Comparison of ENCODE assay signal across 13 cellular contexts in genomic region chr20:31682927-31683326, GRCh38. TPM values are rescaled to one million over a fixed set of nuclear protein-coding genes. Genes with fewer than 3 reads are reported as not detected.
A peak's percentile ranks its signal among the peaks of the same experiment; 100 is the strongest.
DNase-seq lines count a peak whose midpoint lies in the region; ATAC-seq and TF ChIP-seq lines count a peak whose summit lies in the region.
"Had no signal": no experiment of that assay in that cellular context is flagged by ENCODE, and none has a peak within 500 bp of the region (broad histone marks: within the 10 kb centered on the region; RNA-seq: fewer than 3 reads in every experiment).

No MANE protein-coding gene starts in this region.

- H3K4me3 ChIP-seq in MM.1S (ENCODE audit: low read length) (no peak overlapping the region), trophoblast cell (ENCODE audit: low read depth, low read length) (no peak overlapping the region)
- H3K4me3 ChIP-seq: GM12878 had no signal

- no peaks in the 10 kb centered on the region for H3K9me3 Mint-ChIP-seq in activated CD4-positive, alpha-beta T cell treated with anti-CD3 and anti-CD28 coated beads, Interleukin-2, amount 10 ng/mL, durations not matched to agents 7 days and 5 days
- H3K9me3 Mint-ChIP-seq in activated naive CD8-positive, alpha-beta T cell treated with anti-CD3 and anti-CD28 coated beads for 36 hours = no peaks in the 10 kb centered on the region

- peak overlapping the region; percentile 11; the same call in 1 of the 2 replicates for H3K27ac ChIP-seq in MM.1S (ENCODE audit: low read length)
- no peak overlapping the region for H3K27ac ChIP-seq in trophoblast cell (ENCODE audit: low read depth, low read length)

- H3K4me3 Mint-ChIP-seq in activated CD4-positive, alpha-beta T cell treated with anti-CD3 and anti-CD28 coated beads, Interleukin-2, amount 10 ng/mL, durations not matched to agents 7 days and 5 days = no peak overlapping the region
- H3K4me3 Mint-ChIP-seq in activated naive CD8-positive, alpha-beta T cell treated with anti-CD3 and anti-CD28 coated beads for 36 hours = peak overlapping the region; percentile 0

- no peaks in the 10 kb centered on the region for H3K9me3 ChIP-seq in MM.1S (replicated peaks; ENCODE audit: insufficient read depth, low read length)
- H3K9me3 ChIP-seq in trophoblast cell (ENCODE audit: insufficient read depth, low read depth, low read length) = no peaks in the 10 kb centered on the region

- no peaks in the 10 kb centered on the region for H4K20me1 ChIP-seq in MM.1S (ENCODE audit: insufficient read depth, low read length)

- no peak overlapping the region for H4K91ac ChIP-seq in trophoblast cell (ENCODE audit: low read depth, low read length)

- peaks cover 74% of the 10 kb centered on the region for H3K36me3 Mint-ChIP-seq in activated CD4-positive, alpha-beta T cell treated with anti-CD3 and anti-CD28 coated beads, Interleukin-2, amount 10 ng/mL, durations not matched to agents 7 days and 5 days (ENCODE audit: low read depth)
- peaks cover 81% of the 10 kb centered on the region for H3K36me3 Mint-ChIP-seq in activated naive CD8-positive, alpha-beta T cell treated with anti-CD3 and anti-CD28 coated beads for 36 hours

- H4K12ac ChIP-seq in trophoblast cell (ENCODE audit: low read depth, low read length) = no peak overlapping the region

- H3K9me2 ChIP-seq in MM.1S (replicated peaks; ENCODE audit: insufficient read depth, low read length) = no peaks in the 10 kb centered on the region

- no peaks in the 10 kb centered on the region for H3K27me3 Mint-ChIP-seq in activated CD4-positive, alpha-beta T cell treated with anti-CD3 and anti-CD28 coated beads, Interleukin-2, amount 10 ng/mL, durations not matched to agents 7 days and 5 days
- H3K27me3 Mint-ChIP-seq in activated naive CD8-positive, alpha-beta T cell treated with anti-CD3 and anti-CD28 coated beads for 36 hours = no peaks in the 10 kb centered on the region

- H3K79me2 ChIP-seq in MM.1S (ENCODE audit: low read length) (peaks cover 100% of the 10 kb centered on the region), trophoblast cell (ENCODE audit: control insufficient read depth, insufficient read depth, low read length, poor library complexity) (peaks cover 5% of the 10 kb centered on the region)

- H3K27me3 ChIP-seq in MM.1S (replicated peaks; ENCODE audit: insufficient read depth, low read length) (no peaks in the 10 kb centered on the region), trophoblast cell (ENCODE audit: insufficient read depth, low read length) (no peaks in the 10 kb centered on the region)

- CTCF ChIA-PET in activated CD4-positive, alpha-beta T cell treated with anti-CD3 and anti-CD28 coated beads, Interleukin-2, amount 10 ng/mL, durations not matched to agents 7 days and 5 days (lab: Charles Lee) = interaction anchor here (2.2 to 2.4 kb wide), 2 partner anchors 10 to 27 kb away, joined by 6 read pairs; no protein-coding TSS in a partner anchor

- H3K4me2 ChIP-seq in MM.1S (ENCODE audit: low read depth, low read length) = no peak overlapping the region
- H3K4me2 ChIP-seq in trophoblast cell (ENCODE audit: low read length) = no peak overlapping the region

- DNase-seq in activated CD4-positive, alpha-beta T cell treated with anti-CD3 and anti-CD28 coated beads, Interleukin-2, amount 10 ng/mL, durations not matched to agents 7 days and 5 days = no peak
- no peak for DNase-seq in activated CD4-positive, alpha-beta T cell treated with anti-CD3 and anti-CD28 coated beads for 48 hours
- DNase-seq in MM.1S (no peak), trophoblast cell (no peak), GOT3 (lab: John Stamatoyannopoulos, UW) (no peak), Kasumi-1 (lab: John Stamatoyannopoulos, UW) (no peak)
- DNase-seq in activated naive CD8-positive, alpha-beta T cell treated with anti-CD3 and anti-CD28 coated beads for 36 hours = no peak
- DNase-seq: ACHN, DMS53, small intestine had no signal

- peaks cover 19% of the 10 kb centered on the region for H3K79me1 ChIP-seq in trophoblast cell (ENCODE audit: low read length)

- no peak for ATAC-seq in HG02885 (IDR thresholded peaks at IDR 0.05; ENCODE audit: poor library complexity, unreplicated experiment)
- ATAC-seq: GM12878, left lobe of liver had no signal

- peaks cover 63% of the 10 kb centered on the region for H3F3A ChIP-seq in MM.1S (ENCODE audit: insufficient read depth, low read length)

- no peak overlapping the region for H2BK120ac ChIP-seq in trophoblast cell (ENCODE audit: insufficient read depth, low read length, poor library complexity)

- no peak overlapping the region for H2AK5ac ChIP-seq in trophoblast cell (ENCODE audit: low read length)

- peaks cover 90% of the 10 kb centered on the region for H3K4me1 Mint-ChIP-seq in activated CD4-positive, alpha-beta T cell treated with anti-CD3 and anti-CD28 coated beads, Interleukin-2, amount 10 ng/mL, durations not matched to agents 7 days and 5 days
- peaks cover 86% of the 10 kb centered on the region for H3K4me1 Mint-ChIP-seq in activated naive CD8-positive, alpha-beta T cell treated with anti-CD3 and anti-CD28 coated beads for 36 hours

- POLR2A ChIA-PET in activated CD4-positive, alpha-beta T cell treated with anti-CD3 and anti-CD28 coated beads, Interleukin-2, amount 10 ng/mL, durations not matched to agents 7 days and 5 days (lab: Charles Lee) = no interaction called here

- no peak overlapping the region for H4K8ac ChIP-seq in trophoblast cell (ENCODE audit: low read depth, low read length)

- peak overlapping the region; percentile 72 for H3K27ac Mint-ChIP-seq in activated CD4-positive, alpha-beta T cell treated with anti-CD3 and anti-CD28 coated beads, Interleukin-2, amount 10 ng/mL, durations not matched to agents 7 days and 5 days
- H3K27ac Mint-ChIP-seq in activated naive CD8-positive, alpha-beta T cell treated with anti-CD3 and anti-CD28 coated beads for 36 hours = peak overlapping the region; percentile 78

- H3K23ac ChIP-seq in trophoblast cell (ENCODE audit: low read length) = no peak overlapping the region

- WGBS in trophoblast cell (ENCODE audit: extremely low coverage, insufficient coverage, insufficient read length) = no CpG with 5 or more reads among the region's 2 CpGs

- H2BK12ac ChIP-seq in trophoblast cell (ENCODE audit: low read length) = no peak overlapping the region

- H3K18ac ChIP-seq in trophoblast cell (ENCODE audit: low read length) = peak overlapping the region; percentile 4

- TF ChIP-seq CTCF in MM.1S (IDR thresholded peaks at IDR 0.05; ENCODE audit: low read length) = no peak

- H3K36me3 ChIP-seq in MM.1S (replicated peaks; ENCODE audit: insufficient read depth, low read length) (peaks cover 12% of the 10 kb centered on the region; the same call in 1 of the 2 replicates), trophoblast cell (ENCODE audit: control insufficient read depth in 1 of 2, insufficient read depth in 2 of 2, low read length in 2 of 2) (peaks cover 5 to 8% of the 10 kb centered on the region in 2 experiments)

- no peak overlapping the region for H2AFZ ChIP-seq in MM.1S (ENCODE audit: low read length)
- no peak overlapping the region for H2AFZ ChIP-seq in trophoblast cell (ENCODE audit: insufficient read depth, low read length, poor library complexity)

- H3K9ac ChIP-seq in MM.1S (ENCODE audit: low read length) = no peak overlapping the region
- no peak overlapping the region for H3K9ac ChIP-seq in trophoblast cell (ENCODE audit: low read length)

- H3K4me1 ChIP-seq in MM.1S (ENCODE audit: low read length) (peaks cover 88% of the 10 kb centered on the region), trophoblast cell (ENCODE audit: control insufficient read depth in 1 of 2, insufficient read depth in 2 of 2, low read length in 2 of 2) (peaks cover 24 to 27% of the 10 kb centered on the region in 2 experiments)

- H2BK5ac ChIP-seq in trophoblast cell (ENCODE audit: low read depth, low read length, poor library complexity) = no peak overlapping the region

- H3K14ac ChIP-seq in trophoblast cell (ENCODE audit: low read length) = no peak overlapping the region

- no peak overlapping the region for H3K4ac ChIP-seq in trophoblast cell (ENCODE audit: low read depth, low read length)

RNA-seq across cellular contexts. Expression of gene BCL2L1, which starts 39.7 kb away (rescaled TPM):
- 10 to 100 TPM; 57.1 to 58.8 TPM for total RNA-seq in activated CD4-positive, alpha-beta T cell treated with anti-CD3 and anti-CD28 coated beads, Interleukin-2, amount 10 ng/mL, durations not matched to agents 7 days and 5 days
- total RNA-seq in activated naive CD8-positive, alpha-beta T cell treated with anti-CD3 and anti-CD28 coated beads for 36 hours = 100 to 1,000 TPM; 196 to 206 TPM
- 62.0 and 65.1 TPM in 2 replicates for polyA plus RNA-seq in trophoblast cell (2013)

RNA-seq across cellular contexts. Expression of gene COX4I2, which starts 45.2 kb away (rescaled TPM):
- total RNA-seq in activated CD4-positive, alpha-beta T cell treated with anti-CD3 and anti-CD28 coated beads, Interleukin-2, amount 10 ng/mL, durations not matched to agents 7 days and 5 days = not detected
- total RNA-seq in activated naive CD8-positive, alpha-beta T cell treated with anti-CD3 and anti-CD28 coated beads for 36 hours = not detected
- 1.7 TPM in 2 replicates for polyA plus RNA-seq in trophoblast cell (2013)
- total RNA-seq: GM12878, left lobe of liver had no signal
- polyA plus RNA-seq: GM12878 had no signal

RNA-seq across cellular contexts. Expression of gene TPX2, which starts 56.2 kb away (rescaled TPM):
- 100 to 1,000 TPM; 164 to 193 TPM for total RNA-seq in activated CD4-positive, alpha-beta T cell treated with anti-CD3 and anti-CD28 coated beads, Interleukin-2, amount 10 ng/mL, durations not matched to agents 7 days and 5 days
- 100 to 1,000 TPM; 111 TPM for total RNA-seq in activated naive CD8-positive, alpha-beta T cell treated with anti-CD3 and anti-CD28 coated beads for 36 hours
- polyA plus RNA-seq in trophoblast cell (2013) = 88.5 and 93.7 TPM in 2 replicates
